ENCODE assay signal across 8 cellular contexts in genomic region chr7:151232272-151233110, GRCh38. TPM values are rescaled to one million over a fixed set of nuclear protein-coding genes. Genes with fewer than 3 reads are reported as not detected.
DNase-seq lines count a peak whose midpoint lies in the region; ATAC-seq and TF ChIP-seq lines count a peak whose summit lies in the region.

TSS of gene CHPF2 (plus strand) at chr7:151232483. CDS start at chr7:151234012, 1,529 bp downstream.

- no peaks in the 10 kb centered on the region for H3K9me3 ChIP-seq in prostate gland

- peak; percentile 88 for TF ChIP-seq POLR2A in prostate gland (IDR thresholded peaks at IDR 0.05)

- H3K36me3 ChIP-seq in prostate gland = peaks cover 0 to 2% of the 10 kb centered on the region in 2 donors
- H3K36me3 ChIP-seq in urinary bladder (ENCODE audit: insufficient read depth) = no peaks in the 10 kb centered on the region

- peak; percentile 98 for DNase-seq in GM13976 (ENCODE audit: low spot score)
- DNase-seq in NCI-H1417 treated with DMSO at 0.1 percent for 48 hours (lab: John Stamatoyannopoulos, UW) = peak; percentile 57
- DNase-seq in amniotic stem cell (lab: John Stamatoyannopoulos, UW) = peak; percentile 72
- peak; percentile 94 for DNase-seq in left cardiac atrium
- peak; percentile 89 for DNase-seq in prostate gland (ENCODE audit: low spot score)

- intact Hi-C loops in left cardiac atrium (cut with DNase I) (no loop called here), prostate gland (cut with DNase I) (no loop called here)

- in situ Hi-C loops in GM13976 (cut with MboI; ENCODE audit: low sequenced_read_pairs, unreplicated experiment) = no loop called here

- H3K27me3 Mint-ChIP-seq in T-helper 1 cell treated with Interleukin-12 subunit alpha and Interleukin-12 subunit beta and Interleukin-4 antibody, amounts not matched to agents 30 μg/mL and 1 μg/mL, for 36 hours (ENCODE audit: low read depth) = peaks cover 6% of the 10 kb centered on the region

- 1% methylated on average over 85 of the region's 87 CpGs for WGBS in prostate gland
- WGBS in urinary bladder = under 1% methylated on average over 87 of the region's 87 CpGs

- no peaks in the 10 kb centered on the region for H3K27me3 ChIP-seq in prostate gland (replicated peaks; ENCODE audit: insufficient read depth)

- H3K36me3 Mint-ChIP-seq in T-helper 1 cell treated with Interleukin-12 subunit alpha and Interleukin-12 subunit beta and Interleukin-4 antibody, amounts not matched to agents 30 μg/mL and 1 μg/mL, for 36 hours (ENCODE audit: low read depth) = peaks cover 10% of the 10 kb centered on the region

- H3K4me3 ChIP-seq in prostate gland (peak within 1 kb of the TSS; percentile 77 to 80), urinary bladder (ENCODE audit: low read depth, low read length) (peak within 1 kb of the TSS; percentile 92)

- H3K27ac ChIP-seq in prostate gland (peak within 1 kb of the TSS; percentile 63 to 77), urinary bladder (ENCODE audit: low read depth) (peak within 1 kb of the TSS; percentile 49)

- no peak for TF ChIP-seq CTCF in GM13976 (IDR thresholded peaks at IDR 0.05; ENCODE audit: borderline replicate concordance, control extremely low read depth, extremely low read depth, insufficient read depth, missing control alignments)
- no peak for TF ChIP-seq CTCF in prostate gland (IDR thresholded peaks at IDR 0.05)

- peak within 1 kb of the TSS; percentile 100 for H3K27ac Mint-ChIP-seq in T-helper 1 cell treated with Interleukin-12 subunit alpha and Interleukin-12 subunit beta and Interleukin-4 antibody, amounts not matched to agents 30 μg/mL and 1 μg/mL, for 36 hours

- peak within 1 kb of the TSS; percentile 100 for H3K4me3 Mint-ChIP-seq in T-helper 1 cell treated with Interleukin-12 subunit alpha and Interleukin-12 subunit beta and Interleukin-4 antibody, amounts not matched to agents 30 μg/mL and 1 μg/mL, for 36 hours

- peaks cover 28% of the 10 kb centered on the region for H3K4me1 Mint-ChIP-seq in T-helper 1 cell treated with Interleukin-12 subunit alpha and Interleukin-12 subunit beta and Interleukin-4 antibody, amounts not matched to agents 30 μg/mL and 1 μg/mL, for 36 hours (ENCODE audit: low read depth)

- H3K9me3 Mint-ChIP-seq in T-helper 1 cell treated with Interleukin-12 subunit alpha and Interleukin-12 subunit beta and Interleukin-4 antibody, amounts not matched to agents 30 μg/mL and 1 μg/mL, for 36 hours = no peaks in the 10 kb centered on the region

- ATAC-seq in HG02759 (IDR thresholded peaks at IDR 0.05; ENCODE audit: unreplicated experiment) (peak; percentile 97), left cardiac atrium (peak; percentile 96)

- H3K4me1 ChIP-seq in prostate gland (replicated peaks) = peaks cover 3% of the 10 kb centered on the region
- H3K4me1 ChIP-seq in urinary bladder (ENCODE audit: insufficient read depth) = no peaks in the 10 kb centered on the region

RNA-seq across cellular contexts. Expression of gene CHPF2, which starts in this region (rescaled TPM):
- total RNA-seq in left cardiac atrium (10 to 100 TPM; 15.0 to 34.5 TPM), prostate gland (10 to 100 TPM; 40.2 to 72.9 TPM), urinary bladder (25.2 TPM)
- 23.0 TPM for polyA plus RNA-seq in urinary bladder

Comparison
In these comparisons a context has a peak if more than half of its experiments do, and no peak if none do; other contexts are left out.
1. Peak in every context shown above with its lines: DNase-seq, ATAC-seq, H3K4me3 ChIP-seq and H3K27ac ChIP-seq.